ENCODE assay signal across 1 cellular context in the genomic region with DNA sequence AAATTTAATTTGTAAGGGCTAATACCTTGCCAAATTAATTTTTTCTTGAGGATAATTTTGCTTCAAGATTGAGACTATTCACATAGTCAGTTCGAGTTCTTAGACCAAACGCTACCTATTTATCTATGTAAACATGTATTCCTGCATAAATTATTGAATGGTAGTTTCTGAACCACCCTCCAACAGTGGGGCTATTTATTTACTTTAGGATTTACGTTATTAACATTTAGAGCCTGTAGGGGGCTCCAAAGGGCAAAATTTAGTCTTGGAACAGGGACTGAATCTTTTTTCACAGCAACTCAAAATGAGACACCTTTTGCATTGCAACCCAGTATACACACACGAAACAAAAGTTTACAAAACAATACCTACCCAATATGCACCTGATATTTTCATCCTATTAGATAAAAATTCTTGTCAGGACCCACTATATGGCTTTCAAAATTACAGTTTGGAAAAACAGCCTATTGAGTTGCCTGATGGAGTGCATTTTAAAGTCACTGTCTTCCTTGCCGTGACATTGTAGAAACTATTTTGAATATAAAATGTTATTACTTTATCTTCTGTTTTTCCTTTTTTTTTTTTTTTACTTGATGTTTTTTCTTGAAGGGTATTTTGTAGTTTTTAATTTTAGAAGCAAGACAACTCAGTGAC.
TF ChIP-seq lines count a peak whose summit lies in the region.

No MANE protein-coding gene starts in this region.

TF ChIP-seq in HEK293, 187 proteins besides CTCF, POLR2A, EP300 and RAD21 (continued from another document):
- TF ChIP-seq ZNF274 (IDR thresholded peaks at IDR 0.05; ENCODE audit: low read length) (no peak), ZNF274 (tag by site-specific recombination; IDR thresholded peaks at IDR 0.05; ENCODE audit: borderline replicate concordance) (no peak)
- TF ChIP-seq, protein P1, sequence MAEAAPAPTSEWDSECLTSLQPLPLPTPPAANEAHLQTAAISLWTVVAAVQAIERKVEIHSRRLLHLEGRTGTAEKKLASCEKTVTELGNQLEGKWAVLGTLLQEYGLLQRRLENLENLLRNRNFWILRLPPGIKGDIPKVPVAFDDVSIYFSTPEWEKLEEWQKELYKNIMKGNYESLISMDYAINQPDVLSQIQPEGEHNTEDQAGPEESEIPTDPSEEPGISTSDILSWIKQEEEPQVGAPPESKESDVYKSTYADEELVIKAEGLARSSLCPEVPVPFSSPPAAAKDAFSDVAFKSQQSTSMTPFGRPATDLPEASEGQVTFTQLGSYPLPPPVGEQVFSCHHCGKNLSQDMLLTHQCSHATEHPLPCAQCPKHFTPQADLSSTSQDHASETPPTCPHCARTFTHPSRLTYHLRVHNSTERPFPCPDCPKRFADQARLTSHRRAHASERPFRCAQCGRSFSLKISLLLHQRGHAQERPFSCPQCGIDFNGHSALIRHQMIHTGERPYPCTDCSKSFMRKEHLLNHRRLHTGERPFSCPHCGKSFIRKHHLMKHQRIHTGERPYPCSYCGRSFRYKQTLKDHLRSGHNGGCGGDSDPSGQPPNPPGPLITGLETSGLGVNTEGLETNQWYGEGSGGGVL (tag by site-specific recombination; IDR thresholded peaks at IDR 0.05), result no peak
TF ChIP-seq in HEK293: peak in this region for 5.
